In genomic region chr6:43369174-43370002, GRCh38 we compare ENCODE assay signal across 8 cellular contexts. TPM values are rescaled to one million over a fixed set of nuclear protein-coding genes. Genes with fewer than 3 reads are reported as not detected.
A peak's percentile ranks its signal among the peaks of the same experiment; 100 is the strongest.
DNase-seq lines count a peak whose midpoint lies in the region; ATAC-seq and TF ChIP-seq lines count a peak whose summit lies in the region.

Gene ZNF318, minus strand, starts transcription at chr6:43369647. Its CDS starts 282 bp downstream, at chr6:43369365.

- DNase-seq in NCI-H2081 treated with DMSO at 0.1 percent for 48 hours (lab: John Stamatoyannopoulos, UW): peak; percentile 82
- DNase-seq in T1000 (lab: John Stamatoyannopoulos, UW): peak; percentile 94
- DNase-seq in astrocyte of the hippocampus (ENCODE audit: low read depth, low spot score): peak; percentile 99
- peak; percentile 99 for DNase-seq in hepatocyte (ENCODE audit: low spot score)
- peak; percentile 83 for DNase-seq in renal cortical epithelial cell (ENCODE audit: low read depth)
- peak; percentile 98 for DNase-seq in aorta

- no peaks in the 10 kb centered on the region for H3K9me2 ChIP-seq in hepatocyte (replicated peaks; ENCODE audit: insufficient read depth)

- H3K4me3 ChIP-seq in hepatocyte (peak within 1 kb of the TSS; percentile 94), aorta (ENCODE audit: low read length in 2 of 2) (peak within 1 kb of the TSS; percentile 94 to 100)

- H3K36me3 ChIP-seq in hepatocyte (replicated peaks; ENCODE audit: insufficient read depth, low read depth) (no peaks in the 10 kb centered on the region), aorta (ENCODE audit: control insufficient read depth in 1 of 2, insufficient read depth in 2 of 2, low read length in 1 of 2) (peaks cover 0 to under 1% of the 10 kb centered on the region in 2 donors)

- H2AFZ ChIP-seq in hepatocyte: peak within 1 kb of the TSS; percentile 82

- H3K79me2 ChIP-seq in hepatocyte: peaks cover 35% of the 10 kb centered on the region

- H3K27me3 ChIP-seq in hepatocyte (no peaks in the 10 kb centered on the region), aorta (ENCODE audit: control insufficient read depth in 1 of 2, insufficient read depth in 2 of 2, low read length in 1 of 2) (no peaks in the 10 kb centered on the region)

- H3K27ac ChIP-seq in hepatocyte (peak within 1 kb of the TSS; percentile 78), aorta (ENCODE audit: low read depth in 1 of 2, low read length in 2 of 2) (peak within 1 kb of the TSS; percentile 52 to 71)

- no peaks in the 10 kb centered on the region for H3K9me3 ChIP-seq in hepatocyte (ENCODE audit: low read depth)
- H3K9me3 ChIP-seq in aorta (ENCODE audit: control insufficient read depth, low read length): no peaks in the 10 kb centered on the region

- 2% methylated on average over 50 of the region's 104 CpGs for WGBS in hepatocyte (ENCODE audit: low lambda C conversion rate, missing lambda C conversion rate)
- WGBS in aorta, 2 donors: 0 to 1% methylated on average over 61 to 104 of the region's 104 CpGs

- no peak for TF ChIP-seq CTCF in hepatocyte (IDR thresholded peaks at IDR 0.05; ENCODE audit: poor library complexity)

- peak within 1 kb of the TSS; percentile 97 for H3K4me2 ChIP-seq in hepatocyte

- intact Hi-C loops in aorta (cut with DNase I): loop anchor here (5.0 kb wide), 1 partner anchor 138 kb away; no protein-coding TSS in a partner anchor

- ATAC-seq in GM18511 (IDR thresholded peaks at IDR 0.05; ENCODE audit: unreplicated experiment) (peak; percentile 83), HG03039 (IDR thresholded peaks at IDR 0.05; ENCODE audit: unreplicated experiment) (peak; percentile 79), aorta (ENCODE audit: low FRiP score) (peak; percentile 99)

- no peaks in the 10 kb centered on the region for H3K4me1 ChIP-seq in hepatocyte (ENCODE audit: insufficient read depth)
- H3K4me1 ChIP-seq in aorta (ENCODE audit: control insufficient read depth in 1 of 2, insufficient read depth in 2 of 2, low read length in 2 of 2): peaks cover 0 to 3% of the 10 kb centered on the region in 2 donors

- H4K20me1 ChIP-seq in hepatocyte (ENCODE audit: insufficient read depth, poor library complexity, severe bottlenecking): peaks cover 12% of the 10 kb centered on the region

RNA-seq across cellular contexts. Expression of gene ZNF318, which starts in this region (rescaled TPM):
- 13.4 and 14.4 TPM in 2 replicates for total RNA-seq in hepatocyte
- polyA plus RNA-seq in hepatocyte: 6.4 and 6.9 TPM in 2 replicates
- total RNA-seq in renal cortical epithelial cell: 3.8 and 11.6 TPM in 2 replicates
- 10 to 100 TPM; 12.1 to 21.3 TPM for total RNA-seq in aorta
- 1 to 10 TPM; 2.6 to 9.2 TPM for polyA plus RNA-seq in aorta

Comparison
In these comparisons a context has a peak if more than half of its experiments do, and no peak if none do; other contexts are left out.
1. Peak in every context shown above with its lines: DNase-seq, ATAC-seq, H3K4me3 ChIP-seq and H3K27ac ChIP-seq.